27 cellular contexts compared by ENCODE assay signal in the genomic region with DNA sequence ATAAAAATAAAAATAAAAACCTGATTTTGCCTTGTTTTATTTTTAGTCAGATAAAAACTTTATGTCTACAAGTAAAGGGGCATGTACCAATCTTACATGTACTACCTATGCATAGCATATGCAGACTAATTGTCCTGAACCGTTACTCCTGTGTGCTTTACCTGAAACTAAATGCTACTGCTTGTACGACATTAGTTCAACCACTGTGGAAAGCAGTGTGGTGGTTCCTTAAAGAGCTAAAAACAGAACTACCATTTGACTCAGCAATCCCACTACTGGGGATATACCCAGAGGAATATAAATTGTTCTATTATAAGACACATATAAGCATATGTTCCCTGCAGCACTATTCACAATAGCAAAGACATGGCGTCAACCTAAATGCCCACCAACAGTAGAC.
"Had no signal": no experiment of that assay in that cellular context is flagged by ENCODE, and none has a peak within 500 bp of the region (broad histone marks: within the 10 kb centered on the region; RNA-seq: fewer than 3 reads in every experiment).

No MANE protein-coding gene starts in this region.

- H3K27ac ChIP-seq: coronary artery, dorsolateral prefrontal cortex, epithelial cell of prostate, esophagus squamous epithelium, gastrocnemius medialis, heart right ventricle, left lung had no signal

- H3K27me3 Mint-ChIP-seq: memory B cell had no signal

- FAIRE-seq: colon, islet of Langerhans, keratinocyte had no signal

- ATAC-seq: esophagus mucosa, gastrocnemius medialis, heart right ventricle, left cardiac atrium, left lung, left ventricle myocardium superior had no signal

- DNase-seq: dermis blood vessel endothelial cell; dorsolateral prefrontal cortex; effector CD4-positive, alpha-beta T cell; effector memory CD4-positive, alpha-beta T cell; erythroblast; esophagus squamous epithelium; foreskin fibroblast; foreskin melanocyte; gastrocnemius medialis; glutamatergic neuron; head of caudate nucleus; heart right ventricle; hippocampal formation; left cardiac atrium; left lung; left ventricle myocardium superior; mammary epithelial cell; mesendoderm; midbrain had no signal

- H3K27me3 ChIP-seq: dorsolateral prefrontal cortex, esophagus squamous epithelium, gastrocnemius medialis, heart right ventricle, left lung had no signal

- H3K4me3 Mint-ChIP-seq: memory B cell had no signal

- H3K4me1 ChIP-seq: esophagus squamous epithelium, gastrocnemius medialis, heart right ventricle, left lung had no signal

- H3K36me3 ChIP-seq: esophagus squamous epithelium, gastrocnemius medialis, heart right ventricle, left lung had no signal

- H3K4me3 ChIP-seq: coronary artery, dorsolateral prefrontal cortex, esophagus squamous epithelium, gastrocnemius medialis, heart right ventricle, left lung, lung had no signal

- H3K9me3 ChIP-seq: esophagus squamous epithelium, gastrocnemius medialis, left lung had no signal
